19 cellular contexts compared by ENCODE assay signal in genomic region chr5:98128846-98129245, GRCh38.
DNase-seq lines count a peak whose midpoint lies in the region; ATAC-seq and TF ChIP-seq lines count a peak whose summit lies in the region.
"Had no signal": no experiment of that assay in that cellular context is flagged by ENCODE, and none has a peak within 500 bp of the region (broad histone marks: within the 10 kb centered on the region; RNA-seq: fewer than 3 reads in every experiment).

No MANE protein-coding gene starts in this region.

- BruUV-seq in Caco-2 (replicated peaks; lab: Mats Ljungman, UMichigan): no TSS peak

- TF ChIP-seq CTCF in neural crest cell (conservative IDR thresholded peaks at IDR 0.05): no peak
- no peak for TF ChIP-seq CTCF in Caco-2 (IDR thresholded peaks at IDR 0.05; ENCODE audit: insufficient read depth in 1 of 2, low read depth in 1 of 2, low read length in 1 of 2, severe bottlenecking in 1 of 2, unreplicated experiment in 1 of 2)

- peak overlapping the region; percentile 65 for H3K27ac Mint-ChIP-seq in neural crest cell (ENCODE audit: unreplicated experiment)
- H3K27ac Mint-ChIP-seq in stimulated activated effector memory CD8-positive, alpha-beta T cell treated with anti-CD3 and anti-CD28 coated beads, Interleukin-12 subunit alpha, Interleukin-12 subunit beta, amount 100 ng/mL, for 72 hours: no peak overlapping the region
- no peak overlapping the region for H3K27ac Mint-ChIP-seq in Caco-2 (ENCODE audit: unreplicated experiment)
- H3K27ac Mint-ChIP-seq: B cell; CD4-positive, alpha-beta T cell; CD8-positive, alpha-beta memory T cell had no signal

- CTCF ChIA-PET in Caco-2 (lab: Charles Lee): no interaction called here

- no peaks in the 10 kb centered on the region for H3K27me3 ChIP-seq in Caco-2 (replicated peaks; ENCODE audit: control insufficient read depth, insufficient read depth, low read length)
- H3K27me3 ChIP-seq: BLaER1 had no signal

- H3K4me1 ChIP-seq in Caco-2: no peaks in the 10 kb centered on the region
- H3K4me1 ChIP-seq: BLaER1 had no signal

- H3K36me3 Mint-ChIP-seq in neural crest cell (ENCODE audit: low read depth) (peaks cover 5% of the 10 kb centered on the region), Caco-2 (ENCODE audit: insufficient read depth, unreplicated experiment) (no peaks in the 10 kb centered on the region)
- no peaks in the 10 kb centered on the region for H3K36me3 Mint-ChIP-seq in stimulated activated effector memory CD8-positive, alpha-beta T cell treated with anti-CD3 and anti-CD28 coated beads, Interleukin-12 subunit alpha, Interleukin-12 subunit beta, amount 100 ng/mL, for 72 hours
- H3K36me3 Mint-ChIP-seq: CD8-positive, alpha-beta memory T cell had no signal

- H3K4me3 Mint-ChIP-seq in neural crest cell: no peak overlapping the region
- no peak overlapping the region for H3K4me3 Mint-ChIP-seq in stimulated activated effector memory CD8-positive, alpha-beta T cell treated with anti-CD3 and anti-CD28 coated beads, Interleukin-12 subunit alpha, Interleukin-12 subunit beta, amount 100 ng/mL, for 72 hours
- no peak overlapping the region for H3K4me3 Mint-ChIP-seq in Caco-2 (ENCODE audit: unreplicated experiment)
- H3K4me3 Mint-ChIP-seq: B cell; CD4-positive, alpha-beta T cell; CD8-positive, alpha-beta memory T cell had no signal

- intact Hi-C loops in Caco-2 (cut with micrococcal nuclease; ENCODE audit: unreplicated experiment): no loop called here

- H3K27me3 Mint-ChIP-seq in neural crest cell (ENCODE audit: low read depth): no peaks in the 10 kb centered on the region
- H3K27me3 Mint-ChIP-seq in Caco-2 (ENCODE audit: insufficient read depth, unreplicated experiment): no peaks in the 10 kb centered on the region
- H3K27me3 Mint-ChIP-seq: B cell; CD4-positive, alpha-beta T cell; CD8-positive, alpha-beta memory T cell had no signal

- no peak overlapping the region for H3K4me3 ChIP-seq in Caco-2 (ENCODE audit: low read depth, low read length)
- H3K4me3 ChIP-seq: BLaER1, GM12878 had no signal

- no peaks in the 10 kb centered on the region for H3K9me3 ChIP-seq in Caco-2
- H3K9me3 ChIP-seq: BLaER1 had no signal

- ATAC-seq in stimulated activated effector memory CD8-positive, alpha-beta T cell treated with anti-CD3 and anti-CD28 coated beads, Interleukin-12 subunit alpha, Interleukin-12 subunit beta, amount 100 ng/mL, for 72 hours: peak; percentile 16
- no peak for ATAC-seq in GM21515 (IDR thresholded peaks at IDR 0.05; ENCODE audit: unreplicated experiment)
- ATAC-seq: GM12878 had no signal

- H3K36me3 ChIP-seq in Caco-2 (ENCODE audit: control insufficient read depth, insufficient read depth, low read length): no peaks in the 10 kb centered on the region
- H3K36me3 ChIP-seq: BLaER1 had no signal

- POLR2A ChIA-PET in Caco-2 (lab: Charles Lee): no interaction called here

- DNase-seq in DMS 273 (lab: John Stamatoyannopoulos, UW; ENCODE audit: unreplicated experiment): peak; percentile 17
- no peak for DNase-seq in DMS 273 treated with DMSO at 0.1 percent for 48 hours (lab: John Stamatoyannopoulos, UW)
- peak; percentile 72 for DNase-seq in NCI-H82 treated with DMSO at 0.1 percent for 48 hours (lab: John Stamatoyannopoulos, UW; ENCODE audit: unreplicated experiment)
- no peak for DNase-seq in neural crest cell (ENCODE audit: low read depth, low spot score)
- DNase-seq in stimulated activated effector memory CD8-positive, alpha-beta T cell treated with anti-CD3 and anti-CD28 coated beads, Interleukin-12 subunit alpha, Interleukin-12 subunit beta, amount 100 ng/mL, for 72 hours (ENCODE audit: low spot score in 2 of 2): no peak
- no peak for DNase-seq in mucosa of gallbladder (ENCODE audit: low spot score)
- DNase-seq in Caco-2: no peak
- DNase-seq: Calu3; CD4-positive, alpha-beta T cell; CD8-positive, alpha-beta memory T cell; DMS79; EL; GDM1; H7; HCEC 1CT had no signal

- no peaks in the 10 kb centered on the region for H3K4me1 Mint-ChIP-seq in neural crest cell
- H3K4me1 Mint-ChIP-seq in stimulated activated effector memory CD8-positive, alpha-beta T cell treated with anti-CD3 and anti-CD28 coated beads, Interleukin-12 subunit alpha, Interleukin-12 subunit beta, amount 100 ng/mL, for 72 hours: no peaks in the 10 kb centered on the region
- H3K4me1 Mint-ChIP-seq in Caco-2 (ENCODE audit: low read depth, unreplicated experiment): no peaks in the 10 kb centered on the region
- H3K4me1 Mint-ChIP-seq: B cell; CD8-positive, alpha-beta memory T cell had no signal

- peaks cover 6% of the 10 kb centered on the region for H3K9me3 Mint-ChIP-seq in neural crest cell
- H3K9me3 Mint-ChIP-seq in stimulated activated effector memory CD8-positive, alpha-beta T cell treated with anti-CD3 and anti-CD28 coated beads, Interleukin-12 subunit alpha, Interleukin-12 subunit beta, amount 100 ng/mL, for 72 hours: peaks cover 4% of the 10 kb centered on the region
- no peaks in the 10 kb centered on the region for H3K9me3 Mint-ChIP-seq in Caco-2 (ENCODE audit: unreplicated experiment)
- H3K9me3 Mint-ChIP-seq: CD4-positive, alpha-beta T cell had no signal

Comparison
In these comparisons a context has a peak if more than half of its experiments do, and no peak if none do; other contexts are left out.
1. DNase-seq: peak in DMS 273 (single experiment) and NCI-H82 treated with DMSO at 0.1 percent for 48 hours (single experiment); none in DMS 273 treated with DMSO at 0.1 percent for 48 hours (single experiment), neural crest cell (single experiment), stimulated activated effector memory CD8-positive, alpha-beta T cell treated with anti-CD3 and anti-CD28 coated beads, Interleukin-12 subunit alpha, Interleukin-12 subunit beta, amount 100 ng/mL, for 72 hours (0 of 2), mucosa of gallbladder (single experiment) and Caco-2 (0 of 2).